19 cellular contexts compared by ENCODE assay signal in the genomic region with DNA sequence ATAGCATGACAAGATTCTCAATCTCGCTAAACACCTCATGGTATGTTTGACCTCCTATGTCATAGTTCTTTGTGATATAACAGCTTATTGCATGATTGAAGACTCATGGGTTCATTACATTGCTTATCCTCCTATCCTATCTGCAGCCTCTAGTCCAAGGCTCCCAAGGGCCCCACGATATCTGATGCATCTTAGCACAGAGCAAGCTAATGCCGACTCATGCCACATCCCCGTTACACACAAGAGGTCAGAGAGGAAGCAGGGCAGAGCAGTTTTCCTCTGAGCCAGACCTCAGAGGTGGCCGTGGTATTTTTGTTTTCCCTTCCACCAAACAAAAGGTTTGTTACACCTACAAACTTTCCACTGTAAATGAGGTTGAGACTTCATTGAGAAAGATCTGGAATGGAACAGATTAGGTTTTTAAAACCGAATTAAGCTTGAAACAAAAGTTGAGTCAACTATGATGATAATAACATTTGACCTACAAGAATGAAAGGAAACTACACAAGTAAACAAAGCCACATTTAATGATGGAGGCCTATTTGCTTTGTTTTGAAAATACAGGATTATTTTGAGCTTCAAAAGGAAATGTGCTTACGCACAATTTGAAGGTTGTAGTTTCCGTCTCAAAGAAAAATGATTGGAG.
A peak's percentile ranks its signal among the peaks of the same experiment; 100 is the strongest.
DNase-seq lines count a peak whose midpoint lies in the region; ATAC-seq, FAIRE-seq and TF ChIP-seq lines count a peak whose summit lies in the region.
"Had no signal": no experiment of that assay in that cellular context is flagged by ENCODE, and none has a peak within 500 bp of the region (broad histone marks: within the 10 kb centered on the region; RNA-seq: fewer than 3 reads in every experiment).

No MANE protein-coding gene starts in this region.

- peaks cover 3% of the 10 kb centered on the region for H3K27me3 Mint-ChIP-seq in nephron progenitor cell (ENCODE audit: low read depth, poor library complexity)

- intact Hi-C loops in K562 (cut with micrococcal nuclease) = no loop called here

- no peaks in the 10 kb centered on the region for H3K79me2 ChIP-seq in K562 (ENCODE audit: control insufficient read depth, insufficient read depth, low read length)

- peak overlapping the region; percentile 22 to 33; a peak in 3 of 4 replicates for H3K9ac ChIP-seq in K562 (ENCODE audit: insufficient read depth in 1 of 2, low read depth in 2 of 2, low read length in 2 of 2)

- H3K36me3 Mint-ChIP-seq in nephron progenitor cell (ENCODE audit: low read depth) = no peaks in the 10 kb centered on the region
- H3K36me3 Mint-ChIP-seq: activated naive CD8-positive, alpha-beta T cell treated with anti-CD3 and anti-CD28 coated beads, Interleukin-2, amount 10 ng/mL, durations not matched to agents 7 days and 5 days; CD4-positive, CD25-positive, alpha-beta regulatory T cell; IgD-negative memory B cell had no signal

- H3K27ac ChIP-seq in K562 (ENCODE audit: extremely low read depth, low read depth, low read length) = peak overlapping the region; percentile 49; the same call in 2 of the 3 replicates
- H3K27ac ChIP-seq: PC-9 had no signal

- no peak overlapping the region for H3K4me3 ChIP-seq in K562
- H3K4me3 ChIP-seq: PC-9, tibial nerve had no signal

- H3K9me3 ChIP-seq in K562 (replicated peaks; ENCODE audit: control insufficient read depth, insufficient read depth, low read depth, low read length) = no peaks in the 10 kb centered on the region
- H3K9me3 ChIP-seq: tibial nerve had no signal

- no peaks in the 10 kb centered on the region for H4K20me1 ChIP-seq in K562 (replicated peaks; ENCODE audit: control insufficient read depth, insufficient read depth, low read length)

- H3K27me3 ChIP-seq in K562 (ENCODE audit: control insufficient read depth in 2 of 2, insufficient read depth in 2 of 2, low read length in 2 of 2) = no peaks in the 10 kb centered on the region
- H3K27me3 ChIP-seq: tibial nerve had no signal

- H3K4me1 ChIP-seq in K562 (replicated peaks in 1 of 2; ENCODE audit: control insufficient read depth in 2 of 2, insufficient read depth in 2 of 2, low read length in 2 of 2) = peaks cover 6 to 55% of the 10 kb centered on the region in 2 experiments; a peak in 4 of 5 replicates

- WGBS in K562 (ENCODE audit: insufficient coverage, low coverage, missing lambda C conversion rate) = 21% methylated on average over 8 of the region's 8 CpGs

- TF ChIP-seq POLR2A in K562 (conservative IDR thresholded peaks at IDR 0.05) = no peak

- BruUV-seq in K562 (replicated peaks; lab: Mats Ljungman, UMichigan) = no TSS peak

- in situ Hi-C loops in K562 (cut with MboI) = no loop called here

- FAIRE-seq in K562 (lab: Jason Lieb, UNC) = peak; percentile 82

- H3K4me2 ChIP-seq in K562 (ENCODE audit: insufficient read depth, low read length) = peak overlapping the region; percentile 51; the same call in 1 of the 2 replicates
- H3K4me2 ChIP-seq: PC-9 had no signal

- no peaks in the 10 kb centered on the region for H3K9me1 ChIP-seq in K562 (ENCODE audit: control insufficient read depth, insufficient read depth, low read length)

- no peak overlapping the region for H3K4me3 Mint-ChIP-seq in nephron progenitor cell
- H3K4me3 Mint-ChIP-seq: activated B cell treated with CpG ODN at 0.5 μM for 24 hours; activated naive CD8-positive, alpha-beta T cell treated with anti-CD3 and anti-CD28 coated beads, Interleukin-2, amount 10 ng/mL, durations not matched to agents 7 days and 5 days; CD4-positive, CD25-positive, alpha-beta regulatory T cell had no signal

- DNase-seq in EH (ENCODE audit: low read depth) (peak; percentile 6), M059J (ENCODE audit: low read depth) (peak; percentile 14), K562 (ENCODE audit: extremely low read depth in 1 of 4, low spot score in 3 of 4) (peak; percentile 70 to 81 (median 73)), nephron progenitor cell (no peak)
- DNase-seq in stimulated activated CD4-positive, alpha-beta T cell treated with anti-CD3 and anti-CD28 coated beads, Interleukin-2, amount 100 ng/mL, for 24 hours = no peak
- DNase-seq: activated B cell treated with CpG ODN at 0.5 μM for 24 hours; activated naive CD8-positive, alpha-beta T cell treated with anti-CD3 and anti-CD28 coated beads, Interleukin-2, amount 10 ng/mL, durations not matched to agents 7 days and 5 days; CD4-positive, CD25-positive, alpha-beta regulatory T cell; central memory CD4-positive, alpha-beta T cell; kidney glomerular epithelial cell; NCI-H1417 treated with DMSO at 0.1 percent for 48 hours; PC-9; stimulated activated CD4-positive, alpha-beta T cell treated with anti-CD3 and anti-CD28 coated beads, Interleukin-15, amount 100 ng/mL, for 24 hours had no signal

- ATAC-seq in K562 = peak; percentile 85
- no peak for ATAC-seq in GM18511 (IDR thresholded peaks at IDR 0.05; ENCODE audit: unreplicated experiment)
- no peak for ATAC-seq in HG03457 (IDR thresholded peaks at IDR 0.05; ENCODE audit: unreplicated experiment)
- no peak for ATAC-seq in HG03342 (IDR thresholded peaks at IDR 0.05; ENCODE audit: unreplicated experiment)

- TF ChIP-seq CTCF in K562 (IDR thresholded peaks at IDR 0.05 in 2 of 3, conservative IDR thresholded peaks at IDR 0.05 in 1 of 3; ENCODE audit: insufficient read depth in 2 of 3, low read depth in 1 of 3, low read length in 3 of 3) = peak in 1 of 3 experiments; percentile 20; a peak in 1 of 6 replicates
- no peak for TF ChIP-seq CTCF in nephron progenitor cell (IDR thresholded peaks at IDR 0.05)

- no peaks in the 10 kb centered on the region for H3K36me3 ChIP-seq in K562 (ENCODE audit: control insufficient read depth, insufficient read depth, low read length)
- H3K36me3 ChIP-seq: tibial nerve had no signal

- H3K4me1 Mint-ChIP-seq in nephron progenitor cell = peaks cover 39% of the 10 kb centered on the region
- H3K4me1 Mint-ChIP-seq: CD4-positive, CD25-positive, alpha-beta regulatory T cell had no signal

- POLR2A ChIA-PET in K562 (lab: Yijun Ruan, JAX) = interaction anchor here (0.7 to 2.5 kb wide), 6 partner anchors 9 to 137 kb away, joined by 3 to 6 read pairs (median 4); partner anchors contain the start of gene MYLIP

- peak overlapping the region; percentile 71 for H2AFZ ChIP-seq in K562 (ENCODE audit: low read depth, low read length)
- H2AFZ ChIP-seq: PC-9 had no signal

- peak; percentile 42 to 50; a peak in 3 of 4 replicates for TF ChIP-seq RAD21 in K562 (CRISPR knock-in tag; conservative IDR thresholded peaks at IDR 0.05 in 1 of 2, IDR thresholded peaks at IDR 0.05 in 1 of 2)

- peak overlapping the region; percentile 73 for H3K27ac Mint-ChIP-seq in nephron progenitor cell
- H3K27ac Mint-ChIP-seq: activated B cell treated with CpG ODN at 0.5 μM for 24 hours; activated naive CD8-positive, alpha-beta T cell treated with anti-CD3 and anti-CD28 coated beads, Interleukin-2, amount 10 ng/mL, durations not matched to agents 7 days and 5 days; CD4-positive, CD25-positive, alpha-beta regulatory T cell; progenitor cell of endocrine pancreas had no signal

- no peaks in the 10 kb centered on the region for H3K9me3 Mint-ChIP-seq in nephron progenitor cell
- H3K9me3 Mint-ChIP-seq: activated B cell treated with CpG ODN at 0.5 μM for 24 hours; activated naive CD8-positive, alpha-beta T cell treated with anti-CD3 and anti-CD28 coated beads, Interleukin-2, amount 10 ng/mL, durations not matched to agents 7 days and 5 days had no signal

- CTCF ChIA-PET in K562 (lab: Yijun Ruan, JAX; ENCODE audit: low intra/inter-chr PET ratio) = no interaction called here

- peak; percentile 88 for TF ChIP-seq EP300 in K562 (IDR thresholded peaks at IDR 0.05; ENCODE audit: low read length)

TF ChIP-seq in K562, 482 proteins besides CTCF, POLR2A, EP300 and RAD21 (continues in another document):
- TF ChIP-seq TCF7L2 (IDR thresholded peaks at IDR 0.05; ENCODE audit: low read depth, low read length) (no peak), KLF6 (CRISPR knock-in tag; IDR thresholded peaks at IDR 0.05; ENCODE audit: borderline replicate concordance) (0 out of 2 replicates have a peak, but pooled peaks have one; percentile 15), MYC (IDR thresholded peaks at IDR 0.05; ENCODE audit: low read depth, low read length) (peak; percentile 71), MYC (CRISPR knock-in tag; IDR thresholded peaks at IDR 0.05; ENCODE audit: borderline replicate concordance, low read depth) (no peak; the same call in 1 of the 2 replicates), SIN3A (IDR thresholded peaks at IDR 0.05; ENCODE audit: borderline replicate concordance in 2 of 2, control insufficient read depth in 1 of 2, low read depth in 2 of 2, low read length in 2 of 2) (no peak), SMARCA4 (IDR thresholded peaks at IDR 0.05) (peak; percentile 93), NRF1 (conservative IDR thresholded peaks at IDR 0.05 in 1 of 2, IDR thresholded peaks at IDR 0.05 in 1 of 2) (peak in 1 of 2 experiments; percentile 23; a peak in 1 of 4 replicates), MBD2 (IDR thresholded peaks at IDR 0.05; ENCODE audit: borderline replicate concordance, low read depth) (peak; percentile 37; the same call in 1 of the 2 replicates), PURB (CRISPR knock-in tag; IDR thresholded peaks at IDR 0.05; ENCODE audit: low read depth) (no peak), ZSCAN32 (CRISPR knock-in tag; IDR thresholded peaks at IDR 0.05) (no peak), ADNP (tag; IDR thresholded peaks at IDR 0.05) (0 out of 2 replicates have a peak, but pooled peaks have one; percentile 12), ID3 (CRISPR knock-in tag; IDR thresholded peaks at IDR 0.05) (no peak), ID3 (tag; IDR thresholded peaks at IDR 0.05) (peak; percentile 50; the same call in 1 of the 2 replicates), MYNN (IDR thresholded peaks at IDR 0.05) (peak; percentile 66), MYNN (CRISPR knock-in tag; IDR thresholded peaks at IDR 0.05) (no peak)
- TF ChIP-seq, protein P1, sequence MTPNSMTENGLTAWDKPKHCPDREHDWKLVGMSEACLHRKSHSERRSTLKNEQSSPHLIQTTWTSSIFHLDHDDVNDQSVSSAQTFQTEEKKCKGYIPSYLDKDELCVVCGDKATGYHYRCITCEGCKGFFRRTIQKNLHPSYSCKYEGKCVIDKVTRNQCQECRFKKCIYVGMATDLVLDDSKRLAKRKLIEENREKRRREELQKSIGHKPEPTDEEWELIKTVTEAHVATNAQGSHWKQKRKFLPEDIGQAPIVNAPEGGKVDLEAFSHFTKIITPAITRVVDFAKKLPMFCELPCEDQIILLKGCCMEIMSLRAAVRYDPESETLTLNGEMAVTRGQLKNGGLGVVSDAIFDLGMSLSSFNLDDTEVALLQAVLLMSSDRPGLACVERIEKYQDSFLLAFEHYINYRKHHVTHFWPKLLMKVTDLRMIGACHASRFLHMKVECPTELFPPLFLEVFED (CRISPR knock-in tag; conservative IDR thresholded peaks at IDR 0.05) = no peak

Comparison
In these comparisons a context has a peak if more than half of its experiments do, and no peak if none do; other contexts are left out.
1. DNase-seq: peak in EH (single experiment), M059J (single experiment) and K562 (4 of 4); none in nephron progenitor cell (single experiment) and stimulated activated CD4-positive, alpha-beta T cell treated with anti-CD3 and anti-CD28 coated beads, Interleukin-2, amount 100 ng/mL, for 24 hours (0 of 2).